ENCODE assay signal across 8 cellular contexts in the genomic region with DNA sequence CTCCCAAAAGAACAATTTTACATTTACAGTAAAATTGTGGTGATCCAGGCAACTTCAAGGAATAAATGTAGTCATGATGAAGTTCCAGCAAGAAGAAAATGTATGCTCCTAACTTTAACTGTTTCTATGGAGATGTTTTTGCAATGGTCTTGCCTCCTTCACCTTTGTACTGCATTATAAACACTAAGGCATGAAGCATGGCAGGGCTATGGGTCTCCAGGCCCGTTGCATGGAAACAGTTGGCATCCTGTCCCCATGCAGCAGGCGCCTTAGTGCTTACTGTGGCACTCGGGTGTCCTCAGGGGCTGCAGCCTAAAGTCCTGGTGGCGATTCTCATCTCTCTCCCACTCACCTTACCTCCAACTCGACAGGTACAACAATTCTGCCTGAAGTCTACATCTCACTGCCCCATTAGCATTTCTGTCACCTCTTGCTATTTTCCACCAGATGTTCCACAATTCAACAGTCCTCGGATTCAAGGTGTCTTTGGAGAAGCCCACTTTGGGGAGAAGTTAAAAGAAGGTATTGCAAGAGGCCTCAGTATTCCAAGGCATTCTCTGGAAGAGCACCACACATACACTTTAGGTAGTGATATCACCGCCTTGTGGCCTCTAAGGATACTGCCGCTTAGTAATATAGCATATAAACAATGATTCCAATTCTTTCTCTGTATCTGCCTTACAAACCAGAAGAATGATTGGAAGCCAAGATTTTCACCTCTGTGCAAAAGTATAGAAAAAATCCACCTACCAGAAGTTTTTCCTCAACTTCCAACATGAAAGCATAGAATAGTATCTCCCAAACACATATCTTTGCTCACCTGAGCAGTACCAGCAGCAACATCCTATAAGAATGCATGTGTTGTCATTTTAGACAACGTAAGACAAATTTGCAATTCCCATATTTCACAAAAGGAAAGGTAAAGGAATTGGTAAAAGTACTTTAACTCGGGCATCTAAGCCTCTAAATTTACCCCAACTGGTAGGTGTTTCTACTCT. TPM values are rescaled to one million over a fixed set of nuclear protein-coding genes. Genes with fewer than 3 reads are reported as not detected.
A peak's percentile ranks its signal among the peaks of the same experiment; 100 is the strongest.
DNase-seq lines count a peak whose midpoint lies in the region; ATAC-seq and TF ChIP-seq lines count a peak whose summit lies in the region.

No MANE protein-coding gene starts in this region.

- no peaks in the 10 kb centered on the region for H3K27me3 Mint-ChIP-seq in progenitor cell of endocrine pancreas

- peak; percentile 90 for TF ChIP-seq CTCF in PC-3 (conservative IDR thresholded peaks at IDR 0.05; ENCODE audit: low read depth, low read length)
- TF ChIP-seq CTCF in esophagus squamous epithelium (IDR thresholded peaks at IDR 0.05), result peak in 4 of 6 experiments; percentile 49 to 69 (median 52)
- peak; percentile 69 for TF ChIP-seq CTCF in progenitor cell of endocrine pancreas (IDR thresholded peaks at IDR 0.05; ENCODE audit: unreplicated experiment)

- CTCF ChIA-PET in PC-3 (lab: Charles Lee), result interaction anchor here (0.7 to 1.8 kb wide), 2 partner anchors 30 to 110 kb away, joined by 4 to 13 read pairs; no protein-coding TSS in a partner anchor

- H3K4me3 ChIP-seq in PC-3 (ENCODE audit: low read length), result no peak overlapping the region
- H3K4me3 ChIP-seq in esophagus squamous epithelium, result peak overlapping the region in 2 of 4 donors; percentile 27 to 80

- H3K9me3 Mint-ChIP-seq in progenitor cell of endocrine pancreas (ENCODE audit: low read depth), result no peaks in the 10 kb centered on the region

- peak; percentile 40 for ATAC-seq in HG02759 (IDR thresholded peaks at IDR 0.05; ENCODE audit: unreplicated experiment)
- peak; percentile 21; the same call in 1 of the 2 replicates for ATAC-seq in PC-3

- POLR2A ChIA-PET in PC-3 (lab: Charles Lee; ENCODE audit: unreplicated experiment), result no interaction called here

- WGBS in esophagus squamous epithelium, 2 donors, result 55 to 60% methylated on average over 10 of the region's 10 CpGs

- H3K9me2 ChIP-seq in PC-3 (replicated peaks; ENCODE audit: low read length), result no peaks in the 10 kb centered on the region

- H4K20me1 ChIP-seq in PC-3 (ENCODE audit: low read length), result no peaks in the 10 kb centered on the region

- H3K36me3 ChIP-seq in PC-3 (ENCODE audit: low read depth, low read length) (no peaks in the 10 kb centered on the region), esophagus squamous epithelium (no peaks in the 10 kb centered on the region)

- H3K9me3 ChIP-seq in PC-3 (ENCODE audit: low read length), result no peaks in the 10 kb centered on the region
- no peaks in the 10 kb centered on the region for H3K9me3 ChIP-seq in esophagus squamous epithelium

- TF ChIP-seq POLR2A in esophagus squamous epithelium (IDR thresholded peaks at IDR 0.05), result no peak

- no peak overlapping the region for H3K27ac ChIP-seq in PC-3 (ENCODE audit: low read length)
- H3K27ac ChIP-seq in esophagus squamous epithelium, result no peak overlapping the region

- BruUV-seq in PC-3 (replicated peaks; lab: Mats Ljungman, UMichigan), result no TSS peak

- DNase-seq in NCI-H446 (lab: John Stamatoyannopoulos, UW) (peak; percentile 12 to 40), NCI-H446 treated with DMSO at 0.1 percent for 48 hours (lab: John Stamatoyannopoulos, UW) (no peak), PC-3 (peak; percentile 80), esophagus squamous epithelium (lab: John Stamatoyannopoulos, UW) (no peak), progenitor cell of endocrine pancreas (ENCODE audit: low spot score, unreplicated experiment) (no peak), NCI-H146 treated with DMSO at 0.1 percent for 48 hours (lab: John Stamatoyannopoulos, UW; ENCODE audit: unreplicated experiment) (no peak), activated T-cell treated with anti-CD3 and anti-CD28 coated beads for 4 hours (no peak)

- H3K27ac Mint-ChIP-seq in progenitor cell of endocrine pancreas, result peak overlapping the region; percentile 65

- H3K4me2 ChIP-seq in PC-3 (ENCODE audit: low read length), result peak overlapping the region; percentile 59

- H3K4me1 ChIP-seq in PC-3 (ENCODE audit: insufficient read depth, low read length) (peaks cover 43% of the 10 kb centered on the region), esophagus squamous epithelium (peaks cover 0 to 29% (median 0%) of the 10 kb centered on the region in 3 donors)

- no peak overlapping the region for H3K9ac ChIP-seq in PC-3 (ENCODE audit: low read length)

- peaks cover 27% of the 10 kb centered on the region for H3K4me1 Mint-ChIP-seq in progenitor cell of endocrine pancreas (ENCODE audit: low read depth)

- H3K27me3 ChIP-seq in PC-3 (ENCODE audit: low read length) (no peaks in the 10 kb centered on the region), esophagus squamous epithelium (peaks cover 0 to 9% (median 0%) of the 10 kb centered on the region in 4 donors)

- H3K4me3 Mint-ChIP-seq in progenitor cell of endocrine pancreas (ENCODE audit: low read depth), result no peak overlapping the region

- H3K79me2 ChIP-seq in PC-3 (ENCODE audit: low read length), result peaks cover 22% of the 10 kb centered on the region

- no peaks in the 10 kb centered on the region for H3F3A ChIP-seq in PC-3 (ENCODE audit: low read length, unreplicated experiment)

- H3K36me3 Mint-ChIP-seq in progenitor cell of endocrine pancreas (ENCODE audit: insufficient read depth), result no peaks in the 10 kb centered on the region

- intact Hi-C loops in PC-3 (cut with micrococcal nuclease), result loop anchor here (1.0 to 2.0 kb wide), 5 partner anchors 47 to 231 kb away; no protein-coding TSS in a partner anchor
- intact Hi-C loops in esophagus squamous epithelium (cut with DNase I), result loop anchor here (10.0 kb wide), 2 partner anchors 107 to 253 kb away; no protein-coding TSS in a partner anchor

- H2AFZ ChIP-seq in PC-3 (ENCODE audit: low read length), result no peak overlapping the region

RNA-seq across cellular contexts. Expression of a gene that starts 5.1 kb away (rescaled TPM):
- total RNA-seq in PC-3 (2014; rRNA removed), result 10.4 and 15.7 TPM in 2 replicates
- 10 to 100 TPM in 2 of 4 donors, 1 to 10 TPM in 2; 3.1 to 72.9 (median 16.9) TPM for total RNA-seq in esophagus squamous epithelium
- 33.4 and 36.4 TPM in 2 replicates for total RNA-seq in progenitor cell of endocrine pancreas

Comparison
In these comparisons a context has a peak if more than half of its experiments do, and no peak if none do; other contexts are left out.
1. DNase-seq: peak in NCI-H446 (2 of 2) and PC-3 (single experiment); none in NCI-H446 treated with DMSO at 0.1 percent for 48 hours (single experiment), esophagus squamous epithelium (single experiment), progenitor cell of endocrine pancreas (single experiment), NCI-H146 treated with DMSO at 0.1 percent for 48 hours (single experiment) and activated T-cell treated with anti-CD3 and anti-CD28 coated beads for 4 hours (single experiment).
2. Peak in every context shown above with its lines, with median percentiles within 50 percentile points of each other: CTCF ChIP-seq.